ENCODE assay signal across 20 cellular contexts in the genomic region with DNA sequence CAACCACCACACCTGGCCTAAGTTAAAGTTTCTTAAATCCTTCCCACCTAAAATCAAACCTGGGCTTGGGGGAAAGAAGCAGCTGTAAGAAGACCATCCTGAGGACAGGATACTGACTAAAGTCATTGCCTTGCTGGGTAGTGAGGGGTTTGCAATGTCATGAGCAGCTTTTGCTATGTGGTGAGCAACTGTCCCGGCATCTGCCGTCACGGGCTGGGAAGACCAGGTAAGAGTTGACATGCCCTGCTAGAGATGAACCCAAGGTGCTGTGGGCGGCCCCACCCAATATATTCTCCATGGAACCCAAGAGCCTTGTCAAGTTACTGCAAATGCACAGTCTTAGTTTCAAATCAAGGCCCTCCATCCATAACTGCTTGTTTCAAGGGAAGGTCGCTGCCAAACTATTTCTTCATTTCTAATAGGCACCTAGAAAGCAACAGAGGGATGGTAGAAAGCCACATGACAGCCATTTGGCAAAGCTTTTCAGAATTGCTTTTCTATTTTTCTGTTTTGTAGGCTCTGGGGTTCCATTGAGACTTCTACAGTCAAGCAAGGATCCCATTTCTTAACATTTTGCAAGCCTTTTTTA.
DNase-seq lines count a peak whose midpoint lies in the region; ATAC-seq and TF ChIP-seq lines count a peak whose summit lies in the region.
"Had no signal": no experiment of that assay in that cellular context is flagged by ENCODE, and none has a peak within 500 bp of the region (broad histone marks: within the 10 kb centered on the region; RNA-seq: fewer than 3 reads in every experiment).

No MANE protein-coding gene starts in this region.

- H3K4me1 Mint-ChIP-seq in MCF 10A (ENCODE audit: insufficient read depth, unreplicated experiment) = peaks cover under 1% of the 10 kb centered on the region
- H3K4me1 Mint-ChIP-seq: CD4-positive, alpha-beta memory T cell had no signal

- intact Hi-C loops in MCF 10A (cut with micrococcal nuclease) = no loop called here
- intact Hi-C loops in mammary epithelial cell (cut with micrococcal nuclease) = no loop called here
- intact Hi-C loops in right cardiac atrium (cut with DNase I) = no loop called here
- intact Hi-C loops in psoas muscle (cut with DNase I) = loop anchor here (5.0 to 10.0 kb wide), 3 partner anchors 34 to 357 kb away; a partner anchor contains a TSS

- H3K9ac ChIP-seq in mammary epithelial cell (ENCODE audit: insufficient read depth, low read length) = no peak overlapping the region
- H3K9ac ChIP-seq: BLaER1 had no signal

- H3K4me3 ChIP-seq in mammary epithelial cell (replicated peaks in 1 of 3; ENCODE audit: insufficient read depth in 1 of 3, low read depth in 2 of 3, low read length in 3 of 3) (no peak overlapping the region), AG04450 (ENCODE audit: low read depth, low read length) (no peak overlapping the region), right cardiac atrium (ENCODE audit: low read length) (no peak overlapping the region), psoas muscle (no peak overlapping the region)
- H3K4me3 ChIP-seq: A549, BLaER1, GM12878, HAP-1 had no signal

- H3K9me3 Mint-ChIP-seq in MCF 10A (ENCODE audit: unreplicated experiment) = no peaks in the 10 kb centered on the region
- H3K9me3 Mint-ChIP-seq: CD4-positive, alpha-beta memory T cell had no signal

- ATAC-seq in right cardiac atrium = no peak
- peak in 3 of 4 donors; percentile 17 to 55 (median 29) for ATAC-seq in psoas muscle
- ATAC-seq: A549, GM12878 had no signal

- BruUV-seq in MCF 10A (replicated peaks; lab: Mats Ljungman, UMichigan) = no TSS peak
- BruUV-seq in mammary epithelial cell (replicated peaks; lab: Mats Ljungman, UMichigan) = no TSS peak

- no peak for DNase-seq in MCF 10A (ENCODE audit: unreplicated experiment)
- no peak for DNase-seq in mammary epithelial cell
- DNase-seq in AG04450 (ENCODE audit: low read depth, low spot score) = no peak
- no peak for DNase-seq in right cardiac atrium
- no peak for DNase-seq in psoas muscle
- no peak for DNase-seq in DMS153 (lab: John Stamatoyannopoulos, UW)
- no peak for DNase-seq in NCI-H345 treated with DMSO at 0.1 percent for 48 hours (lab: John Stamatoyannopoulos, UW; ENCODE audit: unreplicated experiment)
- DNase-seq in COLO829 (ENCODE audit: low spot score) = no peak
- DNase-seq: Calu3; CD4-positive, alpha-beta memory T cell; DMS53; DND-41; EL had no signal

- whole genome bisulfite sequencing in mammary epithelial cell (ENCODE audit: low coverage, missing lambda C conversion rate) = 94% methylated on average over 4 of the region's 5 CpGs
- WGBS in right cardiac atrium = 98% methylated on average over 5 of the region's 5 CpGs
- WGBS in psoas muscle, 3 donors = 98% methylated on average over 5 of the region's 5 CpGs

- in situ Hi-C loops in mammary epithelial cell (cut with MboI; ENCODE audit: low sequenced_read_pairs in 2 of 2) = no loop called here

- no peaks in the 10 kb centered on the region for H3K27me3 ChIP-seq in mammary epithelial cell (ENCODE audit: insufficient read depth, low read length)
- H3K27me3 ChIP-seq in AG04450 (ENCODE audit: control insufficient read depth, insufficient read depth, low read length) = no peaks in the 10 kb centered on the region
- H3K27me3 ChIP-seq in right cardiac atrium (ENCODE audit: control insufficient read depth, insufficient read depth) = no peaks in the 10 kb centered on the region
- H3K27me3 ChIP-seq in psoas muscle (ENCODE audit: insufficient read depth in 3 of 3, low read length in 2 of 3) = no peaks in the 10 kb centered on the region
- H3K27me3 ChIP-seq: BLaER1 had no signal

- peaks cover 11% of the 10 kb centered on the region for H3K36me3 Mint-ChIP-seq in MCF 10A (ENCODE audit: insufficient read depth, unreplicated experiment)
- H3K36me3 Mint-ChIP-seq: CD4-positive, alpha-beta memory T cell had no signal

- no peaks in the 10 kb centered on the region for H4K20me1 ChIP-seq in mammary epithelial cell (ENCODE audit: insufficient read depth, low read length)
- H4K20me1 ChIP-seq: BLaER1 had no signal

- H3K4me1 ChIP-seq in mammary epithelial cell (ENCODE audit: insufficient read depth, low read length) = peaks cover 10% of the 10 kb centered on the region
- peaks cover 7% of the 10 kb centered on the region for H3K4me1 ChIP-seq in right cardiac atrium (ENCODE audit: control insufficient read depth, insufficient read depth, low read length)
- H3K4me1 ChIP-seq in psoas muscle = peaks cover 33% of the 10 kb centered on the region

- H3K79me2 ChIP-seq in mammary epithelial cell (ENCODE audit: insufficient read depth, low read length) = no peaks in the 10 kb centered on the region

- POLR2A ChIA-PET in MCF 10A (lab: Yijun Ruan, JAX) = no interaction called here
- POLR2A ChIA-PET in AG04450 (lab: Yijun Ruan, JAX) = no interaction called here

- no peak overlapping the region for H3K4me2 ChIP-seq in mammary epithelial cell (ENCODE audit: insufficient read depth, low read depth, low read length)
- H3K4me2 ChIP-seq: BLaER1 had no signal

- CTCF ChIA-PET in MCF 10A (lab: Yijun Ruan, JAX) = no interaction called here
- CTCF ChIA-PET in mammary epithelial cell (lab: Charles Lee; ENCODE audit: low non-redundant PET) = no interaction called here
- CTCF ChIA-PET in AG04450 (lab: Charles Lee) = no interaction called here

- dilution Hi-C loops in mammary epithelial cell (cut with HindIII; ENCODE audit: low sequenced_read_pairs) = no loop called here

- no peaks in the 10 kb centered on the region for H3K36me3 ChIP-seq in mammary epithelial cell (ENCODE audit: insufficient read depth, low read length)
- H3K36me3 ChIP-seq in psoas muscle (ENCODE audit: insufficient read depth in 1 of 2, low read depth in 1 of 2) = no peaks in the 10 kb centered on the region
- H3K36me3 ChIP-seq: BLaER1, HAP-1 had no signal

- H3K9me3 ChIP-seq in mammary epithelial cell (replicated peaks; ENCODE audit: insufficient read depth, low read length) = no peaks in the 10 kb centered on the region
- no peaks in the 10 kb centered on the region for H3K9me3 ChIP-seq in AG04450 (ENCODE audit: control insufficient read depth, insufficient read depth, low read length)
- H3K9me3 ChIP-seq in right cardiac atrium (ENCODE audit: control insufficient read depth, low read length) = no peaks in the 10 kb centered on the region
- H3K9me3 ChIP-seq in psoas muscle = no peaks in the 10 kb centered on the region
- H3K9me3 ChIP-seq: A549, HAP-1 had no signal

- no peak overlapping the region for H2AFZ ChIP-seq in mammary epithelial cell (ENCODE audit: low read depth, low read length)

- H3K27me3 Mint-ChIP-seq in MCF 10A (ENCODE audit: insufficient read depth, unreplicated experiment) = no peaks in the 10 kb centered on the region
- H3K27me3 Mint-ChIP-seq: CD4-positive, alpha-beta memory T cell had no signal

- H3K4me3 Mint-ChIP-seq in MCF 10A (ENCODE audit: unreplicated experiment) = no peak overlapping the region
- H3K4me3 Mint-ChIP-seq: CD14-positive monocyte; CD4-positive, alpha-beta memory T cell had no signal

- no peak overlapping the region for H3K27ac ChIP-seq in mammary epithelial cell (ENCODE audit: insufficient read depth, low read depth, low read length)
- peak overlapping the region; percentile 0 for H3K27ac ChIP-seq in AG04450 (ENCODE audit: low read depth, low read length)
- H3K27ac ChIP-seq in right cardiac atrium (ENCODE audit: low read length) = peak overlapping the region; percentile 62
- peak overlapping the region; percentile 72 for H3K27ac ChIP-seq in psoas muscle
- H3K27ac ChIP-seq: 22Rv1, BLaER1, HL-60 had no signal

- TF ChIP-seq CTCF in MCF 10A (IDR thresholded peaks at IDR 0.05; ENCODE audit: unreplicated experiment) = no peak
- TF ChIP-seq CTCF in mammary epithelial cell (conservative IDR thresholded peaks at IDR 0.05 in 1 of 2, IDR thresholded peaks at IDR 0.05 in 1 of 2; ENCODE audit: extremely low read depth in 1 of 2, insufficient read depth in 1 of 2, low read depth in 1 of 2, low read length in 2 of 2) = no peak
- no peak for TF ChIP-seq CTCF in AG04450 (IDR thresholded peaks at IDR 0.05; ENCODE audit: low read depth, low read length)
- TF ChIP-seq CTCF in psoas muscle (IDR thresholded peaks at IDR 0.05) = no peak

- peak overlapping the region; percentile 35 for H3K27ac Mint-ChIP-seq in MCF 10A (ENCODE audit: low read depth, unreplicated experiment)
- H3K27ac Mint-ChIP-seq: CD4-positive, alpha-beta memory T cell had no signal

Comparison
In these comparisons a context has a peak if more than half of its experiments do, and no peak if none do; other contexts are left out.
1. ATAC-seq: peak in psoas muscle (3 of 4); none in right cardiac atrium (0 of 2).
2. intact Hi-C loops: an anchor here in psoas muscle (5.0 to 10.0 kb wide); none called in MCF 10A, mammary epithelial cell and right cardiac atrium.